ENCODE assay signal across 8 cellular contexts in the genomic region with DNA sequence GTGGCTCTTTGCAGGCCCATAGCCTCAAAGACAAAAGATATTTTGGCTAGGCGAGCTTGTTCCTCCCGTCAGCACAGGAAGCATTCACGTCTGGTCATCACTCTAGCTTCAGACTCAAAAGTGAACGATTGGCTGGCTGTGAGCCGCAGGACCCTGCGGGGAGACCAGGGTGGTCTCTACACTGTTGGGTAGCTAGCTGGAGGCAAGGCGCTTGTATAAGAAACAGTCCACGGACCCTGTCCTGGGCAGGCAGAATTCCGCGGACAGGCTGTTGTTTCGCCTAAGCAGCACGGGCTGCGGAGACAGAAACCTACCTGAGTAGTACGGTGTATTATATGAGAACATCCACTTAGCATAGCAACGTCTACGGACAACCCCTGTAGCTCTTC. TPM values are rescaled to one million over a fixed set of nuclear protein-coding genes. Genes with fewer than 3 reads are reported as not detected.
DNase-seq lines count a peak whose midpoint lies in the region; ATAC-seq and TF ChIP-seq lines count a peak whose summit lies in the region.

No MANE protein-coding gene starts in this region.

- no peaks in the 10 kb centered on the region for H3K79me2 ChIP-seq in neural cell (replicated peaks; ENCODE audit: insufficient read depth, low read length)

- H3K4me3 ChIP-seq in LNCaP clone FGC (ENCODE audit: low read depth, low read length) (peak overlapping the region; percentile 78), duodenal mucosa (ENCODE audit: low read depth in 1 of 2, low read length in 2 of 2) (peak overlapping the region; percentile 87 to 95), neural cell (ENCODE audit: low read length) (peak overlapping the region; percentile 70)

- CTCF ChIA-PET in GM10248 (lab: Yijun Ruan, JAX): interaction anchor here (0.9 to 3.0 kb wide), 9 partner anchors 9 to 494 kb away, joined by 3 to 20 read pairs (median 4); no protein-coding TSS in a partner anchor

- H3K9ac ChIP-seq in duodenal mucosa (ENCODE audit: low read depth in 1 of 2, low read length in 2 of 2): peak overlapping the region; percentile 7 to 36
- H3K9ac ChIP-seq in neural cell (ENCODE audit: low read length): no peak overlapping the region

- no peak overlapping the region for H2AFZ ChIP-seq in neural cell (ENCODE audit: low read depth, low read length)

- H3K9me3 ChIP-seq in duodenal mucosa (ENCODE audit: control insufficient read depth in 1 of 2, low read length in 2 of 2) (no peaks in the 10 kb centered on the region), neural cell (ENCODE audit: low read length) (no peaks in the 10 kb centered on the region)

- peak overlapping the region; percentile 33 for H3K27ac ChIP-seq in duodenal mucosa (ENCODE audit: low read depth, low read length)
- no peak overlapping the region for H3K27ac ChIP-seq in neural cell (ENCODE audit: low read length)

- no peaks in the 10 kb centered on the region for H3K36me3 ChIP-seq in duodenal mucosa (ENCODE audit: control insufficient read depth in 1 of 2, insufficient read depth in 2 of 2, low read length in 2 of 2)
- no peaks in the 10 kb centered on the region for H3K36me3 ChIP-seq in neural cell (ENCODE audit: insufficient read depth, low read length)

- ATAC-seq in GM21528 (IDR thresholded peaks at IDR 0.05; ENCODE audit: low FRiP score, unreplicated experiment): peak; percentile 7

- DNase-seq in GM10248 (ENCODE audit: extremely low spot score): peak; percentile 31
- DNase-seq in LNCaP clone FGC (ENCODE audit: low read depth): no peak
- DNase-seq in SHP77 (lab: John Stamatoyannopoulos, UW): no peak
- DNase-seq in ACHN: no peak
- no peak for DNase-seq in COLO668 (lab: John Stamatoyannopoulos, UW; ENCODE audit: unreplicated experiment)

- no peaks in the 10 kb centered on the region for H3F3A ChIP-seq in neural cell (ENCODE audit: insufficient read depth, low read length, poor library complexity, severe bottlenecking)

- no peaks in the 10 kb centered on the region for H4K20me1 ChIP-seq in neural cell (ENCODE audit: insufficient read depth)

- peaks cover 10 to 20% of the 10 kb centered on the region in 2 donors for H3K4me1 ChIP-seq in duodenal mucosa (ENCODE audit: control insufficient read depth in 1 of 2, insufficient read depth in 2 of 2, low read length in 2 of 2)

- in situ Hi-C loops in ACHN (cut with HindIII; ENCODE audit: low pct_ligation_motif_present, low pct_unique_long_range_greater_than_20kb, low sequenced_read_pairs): no loop called here

- no peak overlapping the region for H3K4me2 ChIP-seq in neural cell (ENCODE audit: low read length)

- no peaks in the 10 kb centered on the region for H3K27me3 ChIP-seq in duodenal mucosa (ENCODE audit: control insufficient read depth in 1 of 2, insufficient read depth in 2 of 2, low read length in 2 of 2)
- H3K27me3 ChIP-seq in neural cell (ENCODE audit: insufficient read depth, low read depth, low read length): peaks cover 44% of the 10 kb centered on the region

- no peak for TF ChIP-seq RAD21 in neural cell (conservative IDR thresholded peaks at IDR 0.05)

- TF ChIP-seq CTCF in GM10248 (IDR thresholded peaks at IDR 0.05; ENCODE audit: control extremely low read depth, extremely low read depth, low read depth, missing control alignments): no peak
- no peak for TF ChIP-seq CTCF in LNCaP clone FGC (IDR thresholded peaks at IDR 0.05; ENCODE audit: control insufficient read depth, extremely low read depth, insufficient read depth)
- TF ChIP-seq CTCF in neural cell (IDR thresholded peaks at IDR 0.05; ENCODE audit: poor library complexity, severe bottlenecking): no peak

- TF ChIP-seq EP300 in neural cell (conservative IDR thresholded peaks at IDR 0.05; ENCODE audit: poor library complexity, severe bottlenecking): no peak

- no peaks in the 10 kb centered on the region for H3K9me2 ChIP-seq in neural cell (ENCODE audit: insufficient read depth, low read length)

- POLR2A ChIA-PET in GM10248 (lab: Yijun Ruan, JAX): interaction anchor here (0.7 to 2.8 kb wide), 5 partner anchors 11 to 521 kb away, joined by 3 to 9 read pairs (median 3); no protein-coding TSS in a partner anchor

TF ChIP-seq in neural cell, 6 proteins besides CTCF, POLR2A, EP300 and RAD21:
- TF ChIP-seq TAF1 (IDR thresholded peaks at IDR 0.05; ENCODE audit: low read depth) (no peak), SMC3 (conservative IDR thresholded peaks at IDR 0.05; ENCODE audit: poor library complexity) (no peak), EZH2 (IDR thresholded peaks at IDR 0.05; ENCODE audit: borderline replicate concordance, insufficient read depth, low read length, poor library complexity, severe bottlenecking) (no peak), MXI1 (conservative IDR thresholded peaks at IDR 0.05; ENCODE audit: poor library complexity, severe bottlenecking) (no peak), POLR2AphosphoS5 (IDR thresholded peaks at IDR 0.05) (no peak)
- TF ChIP-seq, protein P1, sequence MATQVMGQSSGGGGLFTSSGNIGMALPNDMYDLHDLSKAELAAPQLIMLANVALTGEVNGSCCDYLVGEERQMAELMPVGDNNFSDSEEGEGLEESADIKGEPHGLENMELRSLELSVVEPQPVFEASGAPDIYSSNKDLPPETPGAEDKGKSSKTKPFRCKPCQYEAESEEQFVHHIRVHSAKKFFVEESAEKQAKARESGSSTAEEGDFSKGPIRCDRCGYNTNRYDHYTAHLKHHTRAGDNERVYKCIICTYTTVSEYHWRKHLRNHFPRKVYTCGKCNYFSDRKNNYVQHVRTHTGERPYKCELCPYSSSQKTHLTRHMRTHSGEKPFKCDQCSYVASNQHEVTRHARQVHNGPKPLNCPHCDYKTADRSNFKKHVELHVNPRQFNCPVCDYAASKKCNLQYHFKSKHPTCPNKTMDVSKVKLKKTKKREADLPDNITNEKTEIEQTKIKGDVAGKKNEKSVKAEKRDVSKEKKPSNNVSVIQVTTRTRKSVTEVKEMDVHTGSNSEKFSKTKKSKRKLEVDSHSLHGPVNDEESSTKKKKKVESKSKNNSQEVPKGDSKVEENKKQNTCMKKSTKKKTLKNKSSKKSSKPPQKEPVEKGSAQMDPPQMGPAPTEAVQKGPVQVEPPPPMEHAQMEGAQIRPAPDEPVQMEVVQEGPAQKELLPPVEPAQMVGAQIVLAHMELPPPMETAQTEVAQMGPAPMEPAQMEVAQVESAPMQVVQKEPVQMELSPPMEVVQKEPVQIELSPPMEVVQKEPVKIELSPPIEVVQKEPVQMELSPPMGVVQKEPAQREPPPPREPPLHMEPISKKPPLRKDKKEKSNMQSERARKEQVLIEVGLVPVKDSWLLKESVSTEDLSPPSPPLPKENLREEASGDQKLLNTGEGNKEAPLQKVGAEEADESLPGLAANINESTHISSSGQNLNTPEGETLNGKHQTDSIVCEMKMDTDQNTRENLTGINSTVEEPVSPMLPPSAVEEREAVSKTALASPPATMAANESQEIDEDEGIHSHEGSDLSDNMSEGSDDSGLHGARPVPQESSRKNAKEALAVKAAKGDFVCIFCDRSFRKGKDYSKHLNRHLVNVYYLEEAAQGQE (IDR thresholded peaks at IDR 0.05; ENCODE audit: borderline replicate concordance): no peak
TF ChIP-seq in neural cell: peak in this region for 0.

RNA-seq across cellular contexts. Expression of a gene that starts 29.6 kb away (rescaled TPM):
- 11.2 and 12.9 TPM in 2 replicates for polyA plus RNA-seq in neural cell
- 27.0 and 37.7 TPM in 2 replicates for polyA minus RNA-seq in neural cell

RNA-seq across cellular contexts. Expression of a gene that starts 29.8 kb away (rescaled TPM):
- polyA plus RNA-seq in neural cell: 3.8 and 4.8 TPM in 2 replicates
- 2.2 and 2.5 TPM in 2 replicates for polyA minus RNA-seq in neural cell

RNA-seq across cellular contexts. Expression of a gene that starts 40.3 kb away (rescaled TPM):
- 2.7 and 3.7 TPM in 2 replicates for polyA plus RNA-seq in neural cell
- polyA minus RNA-seq in neural cell: 6.1 and 10.7 TPM in 2 replicates
